ENCODE assay signal across 16 cellular contexts in genomic region chr2:112795720-112796119, GRCh38. TPM values are rescaled to one million over a fixed set of nuclear protein-coding genes. Genes with fewer than 3 reads are reported as not detected.
A peak's percentile ranks its signal among the peaks of the same experiment; 100 is the strongest.
DNase-seq lines count a peak whose midpoint lies in the region; ATAC-seq, FAIRE-seq and TF ChIP-seq lines count a peak whose summit lies in the region.
"Had no signal": no experiment of that assay in that cellular context is flagged by ENCODE, and none has a peak within 500 bp of the region (broad histone marks: within the 10 kb centered on the region; RNA-seq: fewer than 3 reads in every experiment).

No MANE protein-coding gene starts in this region.

- H3K9ac ChIP-seq in GM12878 (ENCODE audit: control insufficient read depth, insufficient read depth, low read length): no peak overlapping the region
- H3K9ac ChIP-seq in trophoblast cell (ENCODE audit: low read length): no peak overlapping the region

- H4K91ac ChIP-seq in trophoblast cell (ENCODE audit: low read depth, low read length): no peak overlapping the region

- peaks cover 13% of the 10 kb centered on the region for H3K4me1 ChIP-seq in GM12878 (ENCODE audit: control insufficient read depth, insufficient read depth, low read length)
- H3K4me1 ChIP-seq in trophoblast cell (ENCODE audit: control insufficient read depth in 1 of 2, insufficient read depth in 2 of 2, low read length in 2 of 2): peaks cover 3 to 14% of the 10 kb centered on the region in 2 experiments
- H3K4me1 ChIP-seq: right atrium auricular region had no signal

- in situ Hi-C loops in GM12878 (cut with MboI): no loop called here

- H3K4me2 ChIP-seq in GM12878 (ENCODE audit: control insufficient read depth, insufficient read depth) (no peak overlapping the region), trophoblast cell (ENCODE audit: low read length) (no peak overlapping the region)

- no peak for TF ChIP-seq EP300 in GM12878 (IDR thresholded peaks at IDR 0.05; ENCODE audit: borderline replicate concordance in 1 of 2, control insufficient read depth in 1 of 2, low read depth in 2 of 2, low read length in 2 of 2)

- no peak for TF ChIP-seq RAD21 in GM12878 (IDR thresholded peaks at IDR 0.05; ENCODE audit: insufficient read depth, low read depth, low read length)

- H3K36me3 ChIP-seq in GM12878 (ENCODE audit: control insufficient read depth in 2 of 2, insufficient read depth in 2 of 2, low read length in 1 of 2) (no peaks in the 10 kb centered on the region), trophoblast cell (ENCODE audit: control insufficient read depth in 1 of 2, insufficient read depth in 2 of 2, low read length in 2 of 2) (no peaks in the 10 kb centered on the region)
- H3K36me3 ChIP-seq: right atrium auricular region had no signal

- no peaks in the 10 kb centered on the region for H3K27me3 ChIP-seq in GM12878 (replicated peaks in 1 of 2; ENCODE audit: control insufficient read depth in 2 of 2, insufficient read depth in 2 of 2, low read length in 1 of 2)
- H3K27me3 ChIP-seq in trophoblast cell (ENCODE audit: insufficient read depth, low read length): no peaks in the 10 kb centered on the region
- H3K27me3 ChIP-seq: right atrium auricular region had no signal

- no peak overlapping the region for H4K12ac ChIP-seq in trophoblast cell (ENCODE audit: low read depth, low read length)

- H2AK5ac ChIP-seq in trophoblast cell (ENCODE audit: low read length): no peak overlapping the region

- SMC1A ChIA-PET in GM12878 (lab: Charles Lee; ENCODE audit: uncharacterized antibody, unreplicated experiment): interaction anchor here (0.9 to 6.5 kb wide), 10 partner anchors 9 to 146 kb away, joined by 3 to 57 read pairs (median 4); partner anchors contain the start of gene IL1A

- H3K9me3 ChIP-seq in GM12878 (replicated peaks; ENCODE audit: control insufficient read depth, insufficient read depth, low read length) (peaks cover 2% of the 10 kb centered on the region; the same call in 2 of the 3 replicates), trophoblast cell (ENCODE audit: insufficient read depth, low read depth, low read length) (peaks cover 4% of the 10 kb centered on the region)
- H3K9me3 ChIP-seq: right atrium auricular region had no signal

- H3K4me3 ChIP-seq in NB4 (ENCODE audit: low read depth, low read length) (no peak overlapping the region), GM12878 (no peak overlapping the region), trophoblast cell (ENCODE audit: low read depth, low read length) (no peak overlapping the region)
- H3K4me3 ChIP-seq: coronary artery, right atrium auricular region had no signal

- no peak overlapping the region for H3K4ac ChIP-seq in trophoblast cell (ENCODE audit: low read depth, low read length)

- intact Hi-C loops in GM12878 (cut with micrococcal nuclease; ENCODE audit: unreplicated experiment): no loop called here

- peak; percentile 40 for ATAC-seq in GM12878
- ATAC-seq: Panc1 had no signal

- no peak for FAIRE-seq in GM12878 (lab: Jason Lieb, UNC)
- FAIRE-seq: H54 had no signal

- RAD21 ChIA-PET in GM12878 (lab: Charles Lee; ENCODE audit: unreplicated experiment): interaction anchor here (1.3 to 1.7 kb wide), 5 partner anchors 10 to 85 kb away, joined by 4 to 6 read pairs (median 4); no protein-coding TSS in a partner anchor

- no peak overlapping the region for H3K14ac ChIP-seq in trophoblast cell (ENCODE audit: low read length)

- H3K79me1 ChIP-seq in trophoblast cell (ENCODE audit: low read length): no peaks in the 10 kb centered on the region

- POLR2A ChIA-PET in GM12878 (lab: Charles Lee): interaction anchor here (0.6 to 2.4 kb wide), 6 partner anchors 9 to 774 kb away, joined by 3 to 9 read pairs (median 3); no protein-coding TSS in a partner anchor

- no peak overlapping the region for H2AFZ ChIP-seq in GM12878 (ENCODE audit: control insufficient read depth, low read depth, low read length)
- H2AFZ ChIP-seq in trophoblast cell (ENCODE audit: insufficient read depth, low read length, poor library complexity): no peak overlapping the region

- no TSS peak for BruUV-seq in GM12878 (replicated peaks; lab: Mats Ljungman, UMichigan)

- H3K79me2 ChIP-seq in GM12878 (ENCODE audit: control insufficient read depth, insufficient read depth, low read length): no peaks in the 10 kb centered on the region
- no peaks in the 10 kb centered on the region for H3K79me2 ChIP-seq in trophoblast cell (ENCODE audit: control insufficient read depth, insufficient read depth, low read length, poor library complexity)

- TF ChIP-seq CTCF in NB4 (IDR thresholded peaks at IDR 0.05; ENCODE audit: low read depth, low read length): no peak
- no peak for TF ChIP-seq CTCF in GM12878 (IDR thresholded peaks at IDR 0.05 in 2 of 3, conservative IDR thresholded peaks at IDR 0.05 in 1 of 3; ENCODE audit: control insufficient read depth in 2 of 3, extremely low read depth in 1 of 3, insufficient read depth in 1 of 3, low read depth in 3 of 3, low read length in 3 of 3)

- no peak overlapping the region for H2BK5ac ChIP-seq in trophoblast cell (ENCODE audit: low read depth, low read length, poor library complexity)

- no peak overlapping the region for H3K18ac ChIP-seq in trophoblast cell (ENCODE audit: low read length)

- 63% methylated on average over 2 of the region's 2 CpGs for WGBS in GM12878 (ENCODE audit: insufficient coverage, insufficient replicate concordance, low lambda C conversion rate, missing lambda C conversion rate)
- WGBS in trophoblast cell (ENCODE audit: extremely low coverage, insufficient coverage, insufficient read length): no CpG with 5 or more reads among the region's 2 CpGs

- TF ChIP-seq POLR2A in NB4 (IDR thresholded peaks at IDR 0.05; ENCODE audit: extremely low read depth, insufficient read length) (no peak), GM12878 (IDR thresholded peaks at IDR 0.05; ENCODE audit: low read depth, low read length) (no peak)

- H2BK120ac ChIP-seq in trophoblast cell (ENCODE audit: insufficient read depth, low read length, poor library complexity): no peak overlapping the region

- no peak overlapping the region for H4K8ac ChIP-seq in trophoblast cell (ENCODE audit: low read depth, low read length)

- no peak overlapping the region for H2BK12ac ChIP-seq in trophoblast cell (ENCODE audit: low read length)

- H3K27ac ChIP-seq in GM12878 (ENCODE audit: control insufficient read depth, insufficient read depth) (no peak overlapping the region), trophoblast cell (ENCODE audit: low read depth, low read length) (no peak overlapping the region)
- H3K27ac ChIP-seq: coronary artery, right atrium auricular region had no signal

- H4K20me1 ChIP-seq in GM12878 (ENCODE audit: control insufficient read depth, insufficient read depth): no peaks in the 10 kb centered on the region

- DNase-seq in GF-D8 (lab: John Stamatoyannopoulos, UW): peak; percentile 55
- DNase-seq in NB4 (ENCODE audit: low read depth): peak; percentile 57
- no peak for DNase-seq in GM12878 (ENCODE audit: low read depth, low spot score)
- peak; percentile 98 for DNase-seq in trophoblast cell
- no peak for DNase-seq in DMS 273 (lab: John Stamatoyannopoulos, UW; ENCODE audit: unreplicated experiment)
- no peak for DNase-seq in NCI-H187 treated with DMSO at 0.1 percent for 48 hours (lab: John Stamatoyannopoulos, UW)
- no peak for DNase-seq in stimulated activated CD4-positive, alpha-beta T cell treated with anti-CD3 and anti-CD28 coated beads, Interleukin-4, amount 100 ng/mL, for 4 hours
- DNase-seq: activated CD8-positive, alpha-beta memory T cell treated with anti-CD3 and anti-CD28 coated beads, Interleukin-2, amount 50 U/mL, for 48 hours; COR-L47; NCI-H146; T-helper 9 cell had no signal

- CTCF ChIA-PET in GM12878 (lab: Yijun Ruan, JAX): interaction anchor here (1.2 to 1.5 kb wide), 3 partner anchors 47 to 146 kb away, joined by 3 to 6 read pairs (median 5); no protein-coding TSS in a partner anchor

- no peak overlapping the region for H3K23ac ChIP-seq in trophoblast cell (ENCODE audit: low read length)

RNA-seq across cellular contexts. Expression of gene IL1A, which starts 11.4 kb away (rescaled TPM):
- not detected in 2 replicates for total RNA-seq in GM12878 (2013; cell fraction: nucleolus; rRNA removed)
- total RNA-seq in GM12878 (2014; rRNA removed): 7.7 and 10.6 TPM in 2 replicates
- 8.2 and 9.5 TPM in 2 replicates for total RNA-seq in GM12878 (2014; rRNA removed; fragmentation: Illumina TruSeq; extraction: Trizol)
- total RNA-seq in GM12878 (2021): 6.1 and 6.6 TPM in 2 replicates
- 4.5 TPM for polyA plus RNA-seq in GM12878 (2011; ENCODE audit: low read depth)
- 0.10 TPM in 1 of 2 replicates, not detected in the other for polyA plus RNA-seq in GM12878 (2011; rRNA removed)
- not detected in 2 replicates for polyA plus RNA-seq in GM12878 (2011; cell fraction: cytosol; rRNA removed)
- polyA plus RNA-seq in GM12878 (2011; cell fraction: nucleus; rRNA removed): not detected in 2 replicates
- 4.3 and 5.9 TPM in 2 replicates for polyA plus RNA-seq in GM12878 (2012)
- 8.3 and 14.3 TPM in 2 replicates for polyA plus RNA-seq in GM12878 (2014; fragmentation: Illumina TruSeq; extraction: Trizol)
- polyA plus RNA-seq in GM12878 (2014; fragmentation: Nextera tagmentation; extraction: Ambion mirVana): 1 to 10 TPM; 5.7 to 8.7 TPM
- polyA plus RNA-seq in GM12878 (2014; rRNA removed): 5.6 and 7.2 TPM in 2 replicates
- polyA plus RNA-seq in GM12878 (2016; fragmentation: Nextera tagmentation; extraction: Ambion mirVana): 1 to 10 TPM; 3.2 to 3.8 TPM
- not detected in 2 replicates for polyA minus RNA-seq in GM12878 (2011; rRNA and poly(A)+ RNA removed)
- not detected in 2 replicates for polyA minus RNA-seq in GM12878 (2011; cell fraction: cytosol; rRNA and poly(A)+ RNA removed)
- not detected in 2 replicates for polyA minus RNA-seq in GM12878 (2011; cell fraction: nucleus; rRNA and poly(A)+ RNA removed)
- 0.05 and 0.07 TPM in 2 replicates for polyA plus RNA-seq in trophoblast cell (2013)
- total RNA-seq: myocyte, right atrium auricular region had no signal

RNA-seq across cellular contexts. Expression of gene CKAP2L, which starts 31.3 kb away (rescaled TPM):
- 21.8 and 25.7 TPM in 2 replicates for total RNA-seq in GM12878 (2013; cell fraction: nucleolus; rRNA removed)
- 18.1 and 21.1 TPM in 2 replicates for total RNA-seq in GM12878 (2014; rRNA removed)
- 18.2 and 19.0 TPM in 2 replicates for total RNA-seq in GM12878 (2014; rRNA removed; fragmentation: Illumina TruSeq; extraction: Trizol)
- total RNA-seq in GM12878 (2021): 20.7 and 23.7 TPM in 2 replicates
- polyA plus RNA-seq in GM12878 (2011; ENCODE audit: low read depth): 6.5 TPM
- 14.9 and 20.8 TPM in 2 replicates for polyA plus RNA-seq in GM12878 (2011; rRNA removed)
- 5.2 and 5.7 TPM in 2 replicates for polyA plus RNA-seq in GM12878 (2011; cell fraction: cytosol; rRNA removed)
- 5.7 and 6.7 TPM in 2 replicates for polyA plus RNA-seq in GM12878 (2011; cell fraction: nucleus; rRNA removed)
- polyA plus RNA-seq in GM12878 (2012): 7.9 and 8.2 TPM in 2 replicates
- 30.6 and 38.3 TPM in 2 replicates for polyA plus RNA-seq in GM12878 (2014; fragmentation: Illumina TruSeq; extraction: Trizol)
- polyA plus RNA-seq in GM12878 (2014; fragmentation: Nextera tagmentation; extraction: Ambion mirVana): 10 to 100 TPM; 10.5 to 19.7 TPM
- 13.7 and 14.5 TPM in 2 replicates for polyA plus RNA-seq in GM12878 (2014; rRNA removed)
- 10 to 100 TPM; 27.4 to 37.4 TPM for polyA plus RNA-seq in GM12878 (2016; fragmentation: Nextera tagmentation; extraction: Ambion mirVana)
- polyA minus RNA-seq in GM12878 (2011; rRNA and poly(A)+ RNA removed): 10.6 and 14.6 TPM in 2 replicates
- 4.5 and 7.5 TPM in 2 replicates for polyA minus RNA-seq in GM12878 (2011; cell fraction: cytosol; rRNA and poly(A)+ RNA removed)
- 14.0 and 18.1 TPM in 2 replicates for polyA minus RNA-seq in GM12878 (2011; cell fraction: nucleus; rRNA and poly(A)+ RNA removed)
- 8.8 and 9.8 TPM in 2 replicates for polyA plus RNA-seq in trophoblast cell (2013)

RNA-seq across cellular contexts. Expression of gene IL1B, which starts 40.9 kb away (rescaled TPM):
- 3.2 and 7.2 TPM in 2 replicates for total RNA-seq in GM12878 (2013; cell fraction: nucleolus; rRNA removed)
- total RNA-seq in GM12878 (2014; rRNA removed) (0.93 and 1.4 TPM in 2 replicates), GM12878 (2014; rRNA removed; fragmentation: Illumina TruSeq; extraction: Trizol) (0.88 and 1.0 TPM in 2 replicates), GM12878 (2021) (0.64 and 0.72 TPM in 2 replicates)
- 1.4 TPM for polyA plus RNA-seq in GM12878 (2011; ENCODE audit: low read depth)
- polyA plus RNA-seq in GM12878 (2011; rRNA removed) (0.30 and 0.35 TPM in 2 replicates), GM12878 (2014; fragmentation: Illumina TruSeq; extraction: Trizol) (1.3 and 1.4 TPM in 2 replicates), GM12878 (2014; fragmentation: Nextera tagmentation; extraction: Ambion mirVana) (1 to 10 TPM in 1 of 2 experiments, under 1 TPM in 1; 0.57 to 1.6 TPM), GM12878 (2014; rRNA removed) (0.88 and 1.2 TPM in 2 replicates), GM12878 (2016; fragmentation: Nextera tagmentation; extraction: Ambion mirVana) (under 1 TPM; 0.20 to 0.32 TPM)
- polyA plus RNA-seq in GM12878 (2011; cell fraction: cytosol; rRNA removed): 0.15 and 0.17 TPM in 2 replicates
- polyA plus RNA-seq in GM12878 (2011; cell fraction: nucleus; rRNA removed): 0.10 and 0.43 TPM in 2 replicates
- polyA plus RNA-seq in GM12878 (2012): 1.5 and 2.0 TPM in 2 replicates
- 0.93 TPM in 1 of 2 replicates, not detected in the other for polyA minus RNA-seq in GM12878 (2011; rRNA and poly(A)+ RNA removed)
- polyA minus RNA-seq in GM12878 (2011; cell fraction: cytosol; rRNA and poly(A)+ RNA removed): not detected in 2 replicates
- polyA minus RNA-seq in GM12878 (2011; cell fraction: nucleus; rRNA and poly(A)+ RNA removed): 0.36 TPM in 1 of 2 replicates, not detected in the other
- polyA plus RNA-seq in trophoblast cell (2013): not detected in 2 replicates
- total RNA-seq: myocyte had no signal

Comparison
In these comparisons a context has a peak if more than half of its experiments do, and no peak if none do; other contexts are left out.
1. DNase-seq: peak in GF-D8 (single experiment), NB4 (single experiment) and trophoblast cell (2 of 2); none in GM12878 (single experiment), DMS 273 (single experiment), NCI-H187 treated with DMSO at 0.1 percent for 48 hours (single experiment) and stimulated activated CD4-positive, alpha-beta T cell treated with anti-CD3 and anti-CD28 coated beads, Interleukin-4, amount 100 ng/mL, for 4 hours (0 of 2).